Comparison of ENCODE assay signal across 1 cellular context in the genomic region with DNA sequence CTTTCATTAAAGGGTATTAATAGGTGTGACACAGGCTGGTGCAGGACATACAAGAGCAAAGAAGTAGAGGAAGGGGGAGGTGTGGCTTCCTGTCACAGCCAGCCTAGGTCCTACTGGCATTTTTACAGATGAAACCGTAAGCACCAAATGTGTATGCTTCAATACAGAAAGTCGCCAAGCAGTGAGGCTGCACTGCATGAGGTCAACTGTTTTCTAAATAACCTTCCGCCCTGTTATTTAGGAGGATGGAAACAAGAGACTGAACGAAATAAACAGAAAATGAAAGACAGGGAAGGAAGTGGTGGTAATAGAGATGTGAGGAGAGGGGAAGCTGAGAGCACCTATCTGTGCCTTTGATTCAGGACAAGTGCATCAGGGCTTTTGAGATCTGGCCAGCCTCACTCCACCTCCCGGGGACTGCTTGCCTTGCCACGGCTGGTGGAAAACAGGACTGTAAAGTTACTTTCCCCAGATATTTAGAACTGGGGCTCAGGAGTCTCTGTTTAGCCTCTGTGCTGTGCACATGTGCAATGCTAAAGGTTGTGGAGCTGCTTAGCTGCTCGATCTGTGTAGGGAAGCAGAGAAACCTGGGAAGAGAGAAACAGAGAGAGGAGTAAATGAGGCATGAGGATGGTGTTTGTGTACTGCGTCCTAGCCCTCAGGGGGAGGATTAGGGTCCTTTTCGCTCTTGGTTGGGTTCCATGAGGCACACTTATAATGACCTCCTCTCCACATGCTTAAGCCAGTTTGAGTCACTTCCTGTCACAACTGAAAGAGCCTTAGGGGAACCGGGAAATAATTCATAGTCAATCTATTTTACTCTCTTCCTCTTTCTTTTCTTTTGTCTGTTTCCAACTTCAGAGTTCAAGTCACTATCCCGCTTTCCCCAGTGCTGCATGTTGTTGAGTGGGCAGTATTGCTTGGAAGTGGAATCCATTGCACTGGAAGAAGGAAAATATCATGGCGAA.
TF ChIP-seq lines count a peak whose summit lies in the region.

No MANE protein-coding gene starts in this region.

TF ChIP-seq in H1, 55 proteins besides CTCF, POLR2A, EP300 and RAD21 (continued from another document):
- TF ChIP-seq TBP (IDR thresholded peaks at IDR 0.05; ENCODE audit: low read depth, low read length) (no peak), JUN (IDR thresholded peaks at IDR 0.05; ENCODE audit: low read depth, low read length) (no peak)
- TF ChIP-seq, protein P1, sequence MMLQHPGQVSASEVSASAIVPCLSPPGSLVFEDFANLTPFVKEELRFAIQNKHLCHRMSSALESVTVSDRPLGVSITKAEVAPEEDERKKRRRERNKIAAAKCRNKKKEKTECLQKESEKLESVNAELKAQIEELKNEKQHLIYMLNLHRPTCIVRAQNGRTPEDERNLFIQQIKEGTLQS (IDR thresholded peaks at IDR 0.05; ENCODE audit: insufficient read depth, low read depth, low read length) = no peak
